In the genomic region with DNA sequence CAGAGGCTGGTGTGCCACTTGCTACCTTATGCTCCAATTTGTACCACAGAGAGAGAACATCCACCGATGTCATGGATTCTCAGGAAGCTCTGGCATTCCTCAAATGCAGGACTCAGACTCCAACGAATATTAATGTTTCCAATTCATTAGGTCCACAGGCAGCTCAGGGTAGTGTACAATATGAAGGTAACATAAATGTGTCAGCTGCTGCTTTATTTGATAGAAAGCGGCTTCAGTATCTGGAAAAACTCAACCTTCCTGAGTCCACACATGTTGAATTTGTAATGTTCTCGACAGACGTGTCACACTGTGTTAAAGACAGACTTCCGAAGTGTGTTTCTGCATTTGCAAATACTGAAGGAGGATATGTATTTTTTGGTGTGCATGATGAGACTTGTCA, we compare ENCODE assay signal across 1 cellular context.
TF ChIP-seq lines count a peak whose summit lies in the region.

No MANE protein-coding gene starts in this region.

TF ChIP-seq in IMR-90, 13 proteins besides CTCF, POLR2A, EP300 and RAD21 (continued from another document):
- TF ChIP-seq, protein P1, sequence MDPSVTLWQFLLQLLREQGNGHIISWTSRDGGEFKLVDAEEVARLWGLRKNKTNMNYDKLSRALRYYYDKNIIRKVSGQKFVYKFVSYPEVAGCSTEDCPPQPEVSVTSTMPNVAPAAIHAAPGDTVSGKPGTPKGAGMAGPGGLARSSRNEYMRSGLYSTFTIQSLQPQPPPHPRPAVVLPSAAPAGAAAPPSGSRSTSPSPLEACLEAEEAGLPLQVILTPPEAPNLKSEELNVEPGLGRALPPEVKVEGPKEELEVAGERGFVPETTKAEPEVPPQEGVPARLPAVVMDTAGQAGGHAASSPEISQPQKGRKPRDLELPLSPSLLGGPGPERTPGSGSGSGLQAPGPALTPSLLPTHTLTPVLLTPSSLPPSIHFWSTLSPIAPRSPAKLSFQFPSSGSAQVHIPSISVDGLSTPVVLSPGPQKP (IDR thresholded peaks at IDR 0.05; ENCODE audit: borderline replicate concordance, low read depth, low read length), result no peak
- no peak for TF ChIP-seq MAFK (IDR thresholded peaks at IDR 0.05; ENCODE audit: low read depth, low read length)
- TF ChIP-seq CEBPB (IDR thresholded peaks at IDR 0.05; ENCODE audit: low read depth, low read length), result no peak
- TF ChIP-seq MAZ (IDR thresholded peaks at IDR 0.05; ENCODE audit: borderline replicate concordance, low read depth, low read length), result no peak
- no peak for TF ChIP-seq FOS (IDR thresholded peaks at IDR 0.05; ENCODE audit: low read depth, low read length)
- TF ChIP-seq BHLHE40 (IDR thresholded peaks at IDR 0.05; ENCODE audit: low read depth, low read length), result no peak
- no peak for TF ChIP-seq RCOR1 (IDR thresholded peaks at IDR 0.05; ENCODE audit: insufficient replicate concordance, low read length)
- TF ChIP-seq MXI1 (IDR thresholded peaks at IDR 0.05; ENCODE audit: borderline replicate concordance, low read depth, low read length), result no peak
- no peak for TF ChIP-seq RFX5 (IDR thresholded peaks at IDR 0.05; ENCODE audit: low read depth, low read length)
- TF ChIP-seq, protein P2, sequence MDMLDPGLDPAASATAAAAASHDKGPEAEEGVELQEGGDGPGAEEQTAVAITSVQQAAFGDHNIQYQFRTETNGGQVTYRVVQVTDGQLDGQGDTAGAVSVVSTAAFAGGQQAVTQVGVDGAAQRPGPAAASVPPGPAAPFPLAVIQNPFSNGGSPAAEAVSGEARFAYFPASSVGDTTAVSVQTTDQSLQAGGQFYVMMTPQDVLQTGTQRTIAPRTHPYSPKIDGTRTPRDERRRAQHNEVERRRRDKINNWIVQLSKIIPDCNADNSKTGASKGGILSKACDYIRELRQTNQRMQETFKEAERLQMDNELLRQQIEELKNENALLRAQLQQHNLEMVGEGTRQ (IDR thresholded peaks at IDR 0.05; ENCODE audit: low read depth, low read length), result no peak
- TF ChIP-seq CHD1 (IDR thresholded peaks at IDR 0.05; ENCODE audit: low read depth, low read length), result no peak
